ENCODE assay signal across 17 cellular contexts in genomic region chr13:46101002-46101401, GRCh38. TPM values are rescaled to one million over a fixed set of nuclear protein-coding genes. Genes with fewer than 3 reads are reported as not detected.
DNase-seq lines count a peak whose midpoint lies in the region; ATAC-seq, FAIRE-seq and TF ChIP-seq lines count a peak whose summit lies in the region.
"Had no signal": no experiment of that assay in that cellular context is flagged by ENCODE, and none has a peak within 500 bp of the region (broad histone marks: within the 10 kb centered on the region; RNA-seq: fewer than 3 reads in every experiment).

No MANE protein-coding gene starts in this region.

- H3K4me3 ChIP-seq in OCI-LY3 (ENCODE audit: low read length) (no peak overlapping the region), HepG2 (replicated peaks in 1 of 3; ENCODE audit: insufficient read depth in 1 of 3, low read depth in 2 of 3, low read length in 3 of 3) (no peak overlapping the region), esophagus squamous epithelium (no peak overlapping the region)
- H3K4me3 ChIP-seq: Peyer's patch had no signal

- H3K9ac ChIP-seq in OCI-LY3 (ENCODE audit: low read length): no peak overlapping the region
- peak overlapping the region; percentile 75; the same call in 1 of the 2 replicates for H3K9ac ChIP-seq in HepG2 (ENCODE audit: insufficient read depth, low read depth, low read length)

- TF ChIP-seq EP300 in HepG2 (IDR thresholded peaks at IDR 0.05; ENCODE audit: low read depth in 2 of 2, low read length in 2 of 2): no peak
- no peak for TF ChIP-seq EP300 in HepG2 (CRISPR knock-in tag; IDR thresholded peaks at IDR 0.05; ENCODE audit: borderline replicate concordance)

- DNase-seq in HepG2 (ENCODE audit: low spot score): no peak
- DNase-seq in NCI-H69 (lab: John Stamatoyannopoulos, UW): no peak
- no peak for DNase-seq in esophagus squamous epithelium (lab: John Stamatoyannopoulos, UW)
- no peak for DNase-seq in activated gamma-delta T cell treated with Interleukin-2 at 50 U/mL for 16 hours
- DNase-seq: AML-193, COR-L47, KG1, NCI-H1930, NCI-H345, NCI-H524 treated with DMSO at 0.1 percent for 48 hours, Peyer's patch, Right ventricle myocardium superior had no signal

- 94% methylated on average over 4 of the region's 4 CpGs for WGBS in HepG2 (ENCODE audit: low lambda C conversion rate)
- WGBS in esophagus squamous epithelium, 2 donors: 73 to 77% methylated on average over 4 of the region's 4 CpGs

- H3K9me3 ChIP-seq in OCI-LY3 (ENCODE audit: insufficient read depth, low read length) (no peaks in the 10 kb centered on the region), HepG2 (ENCODE audit: low read length) (no peaks in the 10 kb centered on the region), esophagus squamous epithelium (no peaks in the 10 kb centered on the region)
- H3K9me3 ChIP-seq: Peyer's patch had no signal

- intact Hi-C loops in HepG2 (cut with micrococcal nuclease; ENCODE audit: unreplicated experiment): no loop called here
- intact Hi-C loops in esophagus squamous epithelium (cut with DNase I): no loop called here

- H2AFZ ChIP-seq in OCI-LY3 (ENCODE audit: low read depth, low read length): no peak overlapping the region
- H2AFZ ChIP-seq in HepG2 (ENCODE audit: low read length): no peak overlapping the region

- H4K20me1 ChIP-seq in OCI-LY3 (ENCODE audit: insufficient read depth, low read length) (no peaks in the 10 kb centered on the region), HepG2 (ENCODE audit: insufficient read depth, low read length) (0 out of 2 replicates have a peak, but pooled peaks cover 2% of the 10 kb centered on the region)

- in situ Hi-C loops in HepG2 (cut with HindIII; ENCODE audit: extremely low pct_ligation_motif_present, low pct_unique_long_range_greater_than_20kb): no loop called here

- no TSS peak for BruUV-seq in HepG2 (replicated peaks; lab: Mats Ljungman, UMichigan)

- peak overlapping the region; percentile 40 for H3K4me2 ChIP-seq in OCI-LY3 (ENCODE audit: low read length)
- H3K4me2 ChIP-seq in HepG2 (ENCODE audit: low read depth, low read length): peak overlapping the region; percentile 80

- TF ChIP-seq CTCF in OCI-LY3 (IDR thresholded peaks at IDR 0.05; ENCODE audit: low read depth, low read length) (no peak), HepG2 (CRISPR knock-in tag; IDR thresholded peaks at IDR 0.05) (no peak), esophagus squamous epithelium (IDR thresholded peaks at IDR 0.05) (no peak)

- H3K79me2 ChIP-seq in OCI-LY3 (ENCODE audit: low read length) (no peaks in the 10 kb centered on the region), HepG2 (ENCODE audit: insufficient read depth, low read length) (peaks cover 88% of the 10 kb centered on the region)

- H3K36me3 ChIP-seq in OCI-LY3 (replicated peaks; ENCODE audit: low read depth, low read length): no peaks in the 10 kb centered on the region
- peaks cover 10 to 22% of the 10 kb centered on the region in 2 experiments for H3K36me3 ChIP-seq in HepG2 (replicated peaks in 1 of 2; ENCODE audit: control insufficient read depth in 1 of 2, insufficient read depth in 2 of 2, low read length in 2 of 2)
- H3K36me3 ChIP-seq in esophagus squamous epithelium: no peaks in the 10 kb centered on the region
- H3K36me3 ChIP-seq: Peyer's patch had no signal

- TF ChIP-seq POLR2A in HepG2 (IDR thresholded peaks at IDR 0.05; ENCODE audit: insufficient read depth in 1 of 2, low read depth in 2 of 2, low read length in 2 of 2): no peak
- TF ChIP-seq POLR2A in esophagus squamous epithelium (IDR thresholded peaks at IDR 0.05): no peak

- H3K4me1 ChIP-seq in OCI-LY3 (ENCODE audit: low read length) (peaks cover 36% of the 10 kb centered on the region), HepG2 (ENCODE audit: insufficient read depth, low read length) (peaks cover 89% of the 10 kb centered on the region), esophagus squamous epithelium (no peaks in the 10 kb centered on the region)
- H3K4me1 ChIP-seq: Peyer's patch had no signal

- CTCF ChIA-PET in HepG2 (lab: Yijun Ruan, JAX; ENCODE audit: low intra/inter-chr PET ratio, low total read pairs): no interaction called here

- FAIRE-seq in HepG2 (lab: Jason Lieb, UNC): no peak
- FAIRE-seq: G401.6, H54 had no signal

- POLR2A ChIA-PET in HepG2 (lab: Yijun Ruan, JAX): no interaction called here

- no peak for TF ChIP-seq RAD21 in HepG2 (CRISPR knock-in tag; IDR thresholded peaks at IDR 0.05)

- no peaks in the 10 kb centered on the region for H3K27me3 ChIP-seq in OCI-LY3 (ENCODE audit: low read depth, low read length)
- no peaks in the 10 kb centered on the region for H3K27me3 ChIP-seq in HepG2 (ENCODE audit: control insufficient read depth in 1 of 2, insufficient read depth in 2 of 2, low read length in 2 of 2)
- no peaks in the 10 kb centered on the region for H3K27me3 ChIP-seq in esophagus squamous epithelium
- H3K27me3 ChIP-seq: Peyer's patch had no signal

- ATAC-seq in HepG2 (no peak), GM21619 (IDR thresholded peaks at IDR 0.05; ENCODE audit: unreplicated experiment) (no peak)

- H3K27ac ChIP-seq in OCI-LY3 (ENCODE audit: low read length) (no peak overlapping the region), cingulate gyrus (ENCODE audit: low read depth, low read length) (peak overlapping the region; percentile 30), HepG2 (ENCODE audit: extremely low read length, insufficient read depth, low read length) (peak overlapping the region; percentile 87), esophagus squamous epithelium (no peak overlapping the region)
- H3K27ac ChIP-seq: Peyer's patch had no signal

TF ChIP-seq in HepG2, 621 proteins besides CTCF, POLR2A, EP300 and RAD21 (continues in another document):
- TF ChIP-seq MEIS1 (CRISPR knock-in tag; IDR thresholded peaks at IDR 0.05; ENCODE audit: borderline replicate concordance) (no peak), CBFB (CRISPR knock-in tag; IDR thresholded peaks at IDR 0.05) (no peak), JUN (CRISPR knock-in tag; IDR thresholded peaks at IDR 0.05) (no peak), AGO1 (IDR thresholded peaks at IDR 0.05; ENCODE audit: low read depth, low read length, poor library complexity, severe bottlenecking) (no peak), JUND (CRISPR knock-in tag; IDR thresholded peaks at IDR 0.05) (no peak), MXI1 (IDR thresholded peaks at IDR 0.05; ENCODE audit: borderline replicate concordance, low read depth, low read length) (no peak), ESRRA (CRISPR knock-in tag; IDR thresholded peaks at IDR 0.05; ENCODE audit: low read depth) (no peak), SMC3 (IDR thresholded peaks at IDR 0.05; ENCODE audit: low read length) (no peak), ZNF652 (CRISPR knock-in tag; IDR thresholded peaks at IDR 0.05; ENCODE audit: borderline replicate concordance, low read depth) (no peak)

RNA-seq across cellular contexts. Expression of gene CPB2, which starts 3.8 kb away (rescaled TPM):
- total RNA-seq in HepG2 (2016; rRNA removed; fragmentation: Illumina TruSeq; extraction: Trizol) (94.9 and 140 TPM in 2 replicates), esophagus squamous epithelium (not detected)
- 21.4 and 24.4 TPM in 2 replicates for total RNA-seq in HepG2 (2016; cell fraction: cytosol; rRNA removed; fragmentation: Illumina TruSeq; extraction: Trizol; ENCODE audit: low read depth)
- total RNA-seq in HepG2 (2016; cell fraction: insoluble cytoplasmic fraction; rRNA removed; fragmentation: Illumina TruSeq; extraction: Trizol): 83.3 and 138 TPM in 2 replicates
- 39.7 and 47.6 TPM in 2 replicates for total RNA-seq in HepG2 (2016; cell fraction: membrane; rRNA removed; fragmentation: Illumina TruSeq; extraction: Trizol)
- 117 and 140 TPM in 2 replicates for total RNA-seq in HepG2 (2016; cell fraction: nucleus; rRNA removed; fragmentation: Illumina TruSeq; extraction: Trizol)
- 81.9 and 125 TPM in 2 replicates for polyA plus RNA-seq in HepG2 (2011; rRNA removed)
- polyA plus RNA-seq in HepG2 (2011; cell fraction: cytosol; rRNA removed): 60.5 and 82.0 TPM in 2 replicates
- polyA plus RNA-seq in HepG2 (2011; cell fraction: nucleus; rRNA removed): 35.1 and 37.2 TPM in 2 replicates
- 75.4 and 132 TPM in 2 replicates for polyA plus RNA-seq in HepG2 (2012)
- polyA plus RNA-seq in HepG2 (2016; cell fraction: cytosol; fragmentation: Illumina TruSeq; extraction: Trizol; ENCODE audit: low read depth): 17.6 and 19.3 TPM in 2 replicates
- polyA plus RNA-seq in HepG2 (2016; cell fraction: insoluble cytoplasmic fraction; fragmentation: Illumina TruSeq; extraction: Trizol; ENCODE audit: low read depth): 78.1 and 84.4 TPM in 2 replicates
- polyA plus RNA-seq in HepG2 (2016; cell fraction: membrane; fragmentation: Illumina TruSeq; extraction: Trizol; ENCODE audit: low read depth): 31.9 and 36.1 TPM in 2 replicates
- polyA plus RNA-seq in HepG2 (2016; cell fraction: nucleus; fragmentation: Illumina TruSeq; extraction: Trizol; ENCODE audit: insufficient read depth, low read depth): 154 and 161 TPM in 2 replicates
- polyA minus RNA-seq in HepG2 (2011; rRNA and poly(A)+ RNA removed; ENCODE audit: low replicate concordance): 53.0 TPM in 1 of 2 replicates, not detected in the other
- 58.8 and 59.0 TPM in 2 replicates for polyA minus RNA-seq in HepG2 (2011; cell fraction: cytosol; rRNA and poly(A)+ RNA removed)
- polyA minus RNA-seq in HepG2 (2011; cell fraction: nucleus; rRNA and poly(A)+ RNA removed): 70.9 and 76.8 TPM in 2 replicates
- total RNA-seq: Peyer's patch, Right ventricle myocardium superior had no signal

RNA-seq across cellular contexts. Expression of gene ZC3H13, which starts 48.5 kb away (rescaled TPM):
- 23.5 and 30.4 TPM in 2 replicates for total RNA-seq in HepG2 (2016; rRNA removed; fragmentation: Illumina TruSeq; extraction: Trizol)
- total RNA-seq in HepG2 (2016; cell fraction: cytosol; rRNA removed; fragmentation: Illumina TruSeq; extraction: Trizol; ENCODE audit: low read depth): 40.4 and 43.0 TPM in 2 replicates
- total RNA-seq in HepG2 (2016; cell fraction: insoluble cytoplasmic fraction; rRNA removed; fragmentation: Illumina TruSeq; extraction: Trizol): 23.3 and 26.1 TPM in 2 replicates
- total RNA-seq in HepG2 (2016; cell fraction: membrane; rRNA removed; fragmentation: Illumina TruSeq; extraction: Trizol): 27.6 and 36.6 TPM in 2 replicates
- 41.5 and 45.5 TPM in 2 replicates for total RNA-seq in HepG2 (2016; cell fraction: nucleus; rRNA removed; fragmentation: Illumina TruSeq; extraction: Trizol)
- 2.7 and 3.1 TPM in 2 replicates for polyA plus RNA-seq in HepG2 (2011; rRNA removed)
- polyA plus RNA-seq in HepG2 (2011; cell fraction: cytosol; rRNA removed): 1.2 and 2.2 TPM in 2 replicates
- polyA plus RNA-seq in HepG2 (2011; cell fraction: nucleus; rRNA removed): 7.9 and 8.7 TPM in 2 replicates
- polyA plus RNA-seq in HepG2 (2012): 13.9 and 16.3 TPM in 2 replicates
- 0.78 and 0.80 TPM in 2 replicates for polyA plus RNA-seq in HepG2 (2016; cell fraction: cytosol; fragmentation: Illumina TruSeq; extraction: Trizol; ENCODE audit: low read depth)
- 23.6 and 23.9 TPM in 2 replicates for polyA plus RNA-seq in HepG2 (2016; cell fraction: insoluble cytoplasmic fraction; fragmentation: Illumina TruSeq; extraction: Trizol; ENCODE audit: low read depth)
- polyA plus RNA-seq in HepG2 (2016; cell fraction: membrane; fragmentation: Illumina TruSeq; extraction: Trizol; ENCODE audit: low read depth): 2.9 and 3.0 TPM in 2 replicates
- 55.1 and 56.8 TPM in 2 replicates for polyA plus RNA-seq in HepG2 (2016; cell fraction: nucleus; fragmentation: Illumina TruSeq; extraction: Trizol; ENCODE audit: insufficient read depth, low read depth)
- 6.3 and 6.5 TPM in 2 replicates for polyA minus RNA-seq in HepG2 (2011; rRNA and poly(A)+ RNA removed; ENCODE audit: low replicate concordance)
- 5.9 and 8.8 TPM in 2 replicates for polyA minus RNA-seq in HepG2 (2011; cell fraction: cytosol; rRNA and poly(A)+ RNA removed)
- 26.0 and 28.6 TPM in 2 replicates for polyA minus RNA-seq in HepG2 (2011; cell fraction: nucleus; rRNA and poly(A)+ RNA removed)
- 10 to 100 TPM; 12.4 to 28.8 (median 15.3) TPM for total RNA-seq in esophagus squamous epithelium

Comparison
In these comparisons a context has a peak if more than half of its experiments do, and no peak if none do; other contexts are left out.
1. H3K27ac ChIP-seq: peak in cingulate gyrus (single experiment) and HepG2 (single experiment); none in OCI-LY3 (single experiment) and esophagus squamous epithelium (0 of 4).
2. RNA of gene CPB2, which starts 3.8 kb away (total RNA-seq): 21.4 to 140 TPM in HepG2; not detected in esophagus squamous epithelium; every median in the first group is over 10 times any median in the second.